Comparison of ENCODE assay signal across 17 cellular contexts in the genomic region with DNA sequence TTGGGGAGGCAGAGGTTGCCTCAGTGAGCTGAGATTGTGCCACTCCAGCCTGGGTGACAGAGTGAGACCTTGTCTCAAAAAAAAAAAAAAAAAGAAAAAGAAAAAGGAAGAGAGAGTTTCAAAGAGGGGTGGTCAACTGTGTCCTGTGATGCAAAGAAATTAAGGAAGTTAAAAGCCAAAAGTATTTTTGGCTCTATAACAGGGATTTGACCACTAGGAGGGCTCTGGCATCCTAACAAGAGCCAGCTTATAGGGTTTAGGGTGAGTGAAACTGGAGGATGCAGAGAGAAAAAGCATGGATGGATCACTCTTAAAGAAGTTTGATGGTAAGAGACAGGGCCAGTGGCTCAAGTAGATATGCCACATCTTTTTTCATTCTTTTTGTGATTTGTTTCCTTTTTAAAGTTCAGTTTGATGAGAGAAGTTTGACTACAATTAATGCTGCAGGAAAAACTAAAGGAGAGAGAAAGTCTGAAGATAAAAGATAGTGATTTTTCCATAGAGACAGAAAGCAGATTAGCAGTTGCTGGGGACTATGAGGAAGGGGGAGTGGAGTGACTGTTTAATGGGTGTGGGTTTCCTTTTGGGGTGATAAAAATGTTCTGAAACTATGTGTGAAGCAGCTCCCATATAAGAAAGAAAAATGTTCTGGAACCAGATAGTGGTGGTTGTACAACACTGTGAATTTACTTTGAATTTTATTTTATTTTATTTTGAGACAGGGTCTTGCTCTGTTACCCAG. TPM values are rescaled to one million over a fixed set of nuclear protein-coding genes. Genes with fewer than 3 reads are reported as not detected.
DNase-seq lines count a peak whose midpoint lies in the region; ATAC-seq, FAIRE-seq and TF ChIP-seq lines count a peak whose summit lies in the region.
"Had no signal": no experiment of that assay in that cellular context is flagged by ENCODE, and none has a peak within 500 bp of the region (broad histone marks: within the 10 kb centered on the region; RNA-seq: fewer than 3 reads in every experiment).

No MANE protein-coding gene starts in this region.

- peaks cover 16% of the 10 kb centered on the region for H3K4me1 Mint-ChIP-seq in astrocyte (ENCODE audit: low read depth, unreplicated experiment)
- peaks cover 18 to 30% (median 29%) of the 10 kb centered on the region in 3 donors for H3K4me1 Mint-ChIP-seq in CD8-positive, alpha-beta memory T cell

- H3K79me2 ChIP-seq in astrocyte (ENCODE audit: insufficient read depth, low read length) = no peaks in the 10 kb centered on the region

- no peaks in the 10 kb centered on the region for H3K36me3 ChIP-seq in astrocyte (ENCODE audit: insufficient read depth, low read length)
- H3K36me3 ChIP-seq in tibial artery = no peaks in the 10 kb centered on the region
- no peaks in the 10 kb centered on the region for H3K36me3 ChIP-seq in CD8-positive, alpha-beta memory T cell (ENCODE audit: insufficient read depth, low read length)
- H3K36me3 ChIP-seq: esophagus squamous epithelium, Peyer's patch had no signal

- POLR2A ChIA-PET in CD8-positive, alpha-beta memory T cell (lab: Charles Lee) = interaction anchor here (0.6 kb wide), 1 partner anchor 10 kb away, joined by 5 read pairs; no protein-coding TSS in a partner anchor

- DNase-seq in EH (ENCODE audit: low read depth) = peak; percentile 50
- DNase-seq in NB4 (ENCODE audit: low read depth) = peak; percentile 43
- DNase-seq in astrocyte (ENCODE audit: low read depth) = no peak
- DNase-seq in pons (ENCODE audit: low spot score) = peak; percentile 25
- no peak for DNase-seq in tibial artery
- no peak for DNase-seq in CD8-positive, alpha-beta memory T cell
- DNase-seq: activated T-cell treated with anti-CD3 and anti-CD28 coated beads, Interleukin-2, amount 50 U/mL, for 48 hours; amygdala; esophagus squamous epithelium; GDM1; NCI-H146; NCI-H524; psoas muscle had no signal

- no peak overlapping the region for H2AFZ ChIP-seq in astrocyte (ENCODE audit: low read depth, low read length)

- no peak overlapping the region for H3K4me3 ChIP-seq in NB4 (ENCODE audit: low read depth, low read length)
- H3K4me3 ChIP-seq in astrocyte (ENCODE audit: insufficient read depth, low read depth, low read length) = no peak overlapping the region
- no peak overlapping the region for H3K4me3 ChIP-seq in tibial artery
- no peak overlapping the region for H3K4me3 ChIP-seq in CD8-positive, alpha-beta memory T cell (ENCODE audit: low read length)
- H3K4me3 ChIP-seq: esophagus squamous epithelium, Peyer's patch, psoas muscle, testis had no signal

- H3K9ac ChIP-seq in astrocyte (ENCODE audit: low read length) = no peak overlapping the region

- H3K4me3 Mint-ChIP-seq in astrocyte (ENCODE audit: unreplicated experiment) = no peak overlapping the region
- H3K4me3 Mint-ChIP-seq in CD8-positive, alpha-beta memory T cell = no peak overlapping the region

- no peak for TF ChIP-seq POLR2A in NB4 (IDR thresholded peaks at IDR 0.05; ENCODE audit: extremely low read depth, insufficient read length)

- H3K4me2 ChIP-seq in astrocyte (ENCODE audit: low read length) = no peak overlapping the region

- H3K4me1 ChIP-seq in astrocyte (ENCODE audit: insufficient read depth, low read length) (peaks cover 6% of the 10 kb centered on the region), tibial artery (peaks cover 0 to 19% (median 6%) of the 10 kb centered on the region in 4 donors)
- H3K4me1 ChIP-seq in CD8-positive, alpha-beta memory T cell (ENCODE audit: insufficient read depth, low read length) = no peaks in the 10 kb centered on the region
- H3K4me1 ChIP-seq: psoas muscle had no signal

- no peaks in the 10 kb centered on the region for H4K20me1 ChIP-seq in astrocyte (ENCODE audit: insufficient read depth, low read length)

- intact Hi-C loops in tibial artery (cut with DNase I; ENCODE audit: low total_unique reads) = no loop called here

- H3K9me3 ChIP-seq in astrocyte (ENCODE audit: insufficient read depth, low read depth, low read length) = no peaks in the 10 kb centered on the region
- H3K9me3 ChIP-seq in tibial artery = no peaks in the 10 kb centered on the region
- no peaks in the 10 kb centered on the region for H3K9me3 ChIP-seq in CD8-positive, alpha-beta memory T cell (ENCODE audit: low read length)
- H3K9me3 ChIP-seq: esophagus squamous epithelium, Peyer's patch, psoas muscle, testis had no signal

- peaks cover 1% of the 10 kb centered on the region for H3K36me3 Mint-ChIP-seq in astrocyte (ENCODE audit: low read depth, unreplicated experiment)
- H3K36me3 Mint-ChIP-seq in CD8-positive, alpha-beta memory T cell = no peaks in the 10 kb centered on the region

- no peak overlapping the region for H3K27ac Mint-ChIP-seq in astrocyte (ENCODE audit: unreplicated experiment)
- peak overlapping the region in 3 of 8 donors; percentile 7 to 93 (median 20) for H3K27ac Mint-ChIP-seq in CD8-positive, alpha-beta memory T cell

- peaks cover 5% of the 10 kb centered on the region for H3K27me3 Mint-ChIP-seq in astrocyte (ENCODE audit: low read depth, unreplicated experiment)
- H3K27me3 Mint-ChIP-seq in CD8-positive, alpha-beta memory T cell = peaks cover 0 to 3% of the 10 kb centered on the region in 2 donors

- TF ChIP-seq CTCF in NB4 (IDR thresholded peaks at IDR 0.05; ENCODE audit: low read depth, low read length) (peak; percentile 17), astrocyte (IDR thresholded peaks at IDR 0.05; ENCODE audit: insufficient read depth, low read depth, low read length) (peak; percentile 11), tibial artery (IDR thresholded peaks at IDR 0.05) (no peak)

- no peak for ATAC-seq in HG03571 (IDR thresholded peaks at IDR 0.05; ENCODE audit: unreplicated experiment)
- ATAC-seq: left lobe of liver, psoas muscle had no signal

- no peak for FAIRE-seq in astrocyte (lab: Jason Lieb, UNC)

- CTCF ChIA-PET in CD8-positive, alpha-beta memory T cell (lab: Charles Lee) = interaction anchor here (1.0 to 1.2 kb wide), 2 partner anchors 9 to 12 kb away, joined by 3 read pairs; no protein-coding TSS in a partner anchor

- H3K27ac ChIP-seq in astrocyte (ENCODE audit: low read depth, low read length) = no peak overlapping the region
- no peak overlapping the region for H3K27ac ChIP-seq in tibial artery
- no peak overlapping the region for H3K27ac ChIP-seq in CD8-positive, alpha-beta memory T cell (ENCODE audit: low read depth, low read length)
- H3K27ac ChIP-seq: esophagus squamous epithelium, psoas muscle, testis had no signal

- H3K9me3 Mint-ChIP-seq in astrocyte (ENCODE audit: unreplicated experiment) = peaks cover 2% of the 10 kb centered on the region
- H3K9me3 Mint-ChIP-seq in CD8-positive, alpha-beta memory T cell = no peaks in the 10 kb centered on the region

- H3K27me3 ChIP-seq in astrocyte (ENCODE audit: insufficient read depth, low read length) (no peaks in the 10 kb centered on the region), tibial artery (no peaks in the 10 kb centered on the region)
- H3K27me3 ChIP-seq in CD8-positive, alpha-beta memory T cell (ENCODE audit: insufficient read depth, low read length, poor library complexity, severe bottlenecking) = no peaks in the 10 kb centered on the region
- H3K27me3 ChIP-seq: esophagus squamous epithelium, Peyer's patch, testis had no signal

RNA-seq across cellular contexts. Expression of gene MICAL2, which starts 11.1 kb away (rescaled TPM):
- 357 and 471 TPM in 2 replicates for total RNA-seq in astrocyte
- 100 to 1,000 TPM; 146 to 147 TPM for total RNA-seq in CD8-positive, alpha-beta memory T cell
- polyA plus RNA-seq in CD8-positive, alpha-beta memory T cell = 32.4 TPM

Comparison
In these comparisons a context has a peak if more than half of its experiments do, and no peak if none do; other contexts are left out.
1. DNase-seq: peak in EH (single experiment), NB4 (single experiment) and pons (single experiment); none in astrocyte (single experiment), tibial artery (0 of 2) and CD8-positive, alpha-beta memory T cell (0 of 5).
2. CTCF ChIP-seq: peak in NB4 (single experiment) and astrocyte (single experiment); none in tibial artery (0 of 2).